Comparison of ENCODE assay signal across 1 cellular context in the genomic region with DNA sequence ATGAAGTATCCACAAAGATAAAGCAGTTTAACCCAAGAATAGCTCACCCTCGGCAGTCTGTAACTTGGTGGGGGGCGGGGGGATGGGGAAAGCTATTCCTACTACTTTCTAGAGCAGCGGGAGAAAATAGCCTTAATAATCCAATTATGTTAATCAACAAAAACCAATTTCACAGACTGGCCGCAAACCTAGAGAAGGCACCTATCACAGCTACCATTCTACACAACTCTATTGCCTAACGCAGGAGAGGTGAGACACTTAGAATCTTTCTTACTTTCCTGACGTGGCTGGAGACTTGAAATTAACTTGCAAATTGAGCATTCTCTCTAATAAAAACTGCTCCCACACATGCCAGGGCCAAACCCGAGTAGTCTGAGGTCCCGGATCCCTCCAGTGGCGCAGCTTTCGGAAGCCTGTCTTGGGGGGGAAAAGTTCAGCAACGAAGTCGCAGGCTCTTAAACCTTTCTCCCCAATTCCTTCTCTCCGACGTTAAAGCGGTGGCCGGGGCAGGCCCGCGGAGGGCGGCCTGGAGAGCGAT.
TF ChIP-seq lines count a peak whose summit lies in the region.

No MANE protein-coding gene starts in this region.

TF ChIP-seq in GM12878, 131 proteins besides CTCF, POLR2A, EP300 and RAD21:
- TF ChIP-seq GATAD2B (conservative IDR thresholded peaks at IDR 0.05; ENCODE audit: low read depth) (no peak), RFX5 (IDR thresholded peaks at IDR 0.05; ENCODE audit: low read depth, low read length) (no peak), ATF2 (IDR thresholded peaks at IDR 0.05; ENCODE audit: low read length) (no peak), POU2F2 (IDR thresholded peaks at IDR 0.05; ENCODE audit: borderline replicate concordance, low read depth, low read length) (no peak), JUND (IDR thresholded peaks at IDR 0.05; ENCODE audit: low read depth, low read length) (no peak), ZNF274 (IDR thresholded peaks at IDR 0.05; ENCODE audit: insufficient read depth, insufficient read length) (no peak), ZBED1 (IDR thresholded peaks at IDR 0.05; ENCODE audit: borderline replicate concordance) (no peak), NFIC (IDR thresholded peaks at IDR 0.05; ENCODE audit: low read depth, low read length) (no peak), CBX3 (IDR thresholded peaks at IDR 0.05; ENCODE audit: borderline replicate concordance, low read depth) (no peak), SIN3A (IDR thresholded peaks at IDR 0.05; ENCODE audit: low read depth, low read length) (no peak), RCOR1 (conservative IDR thresholded peaks at IDR 0.05; ENCODE audit: low read depth, low read length) (no peak), ELK1 (IDR thresholded peaks at IDR 0.05; ENCODE audit: low read depth, low read length) (no peak)
- TF ChIP-seq, protein P1, sequence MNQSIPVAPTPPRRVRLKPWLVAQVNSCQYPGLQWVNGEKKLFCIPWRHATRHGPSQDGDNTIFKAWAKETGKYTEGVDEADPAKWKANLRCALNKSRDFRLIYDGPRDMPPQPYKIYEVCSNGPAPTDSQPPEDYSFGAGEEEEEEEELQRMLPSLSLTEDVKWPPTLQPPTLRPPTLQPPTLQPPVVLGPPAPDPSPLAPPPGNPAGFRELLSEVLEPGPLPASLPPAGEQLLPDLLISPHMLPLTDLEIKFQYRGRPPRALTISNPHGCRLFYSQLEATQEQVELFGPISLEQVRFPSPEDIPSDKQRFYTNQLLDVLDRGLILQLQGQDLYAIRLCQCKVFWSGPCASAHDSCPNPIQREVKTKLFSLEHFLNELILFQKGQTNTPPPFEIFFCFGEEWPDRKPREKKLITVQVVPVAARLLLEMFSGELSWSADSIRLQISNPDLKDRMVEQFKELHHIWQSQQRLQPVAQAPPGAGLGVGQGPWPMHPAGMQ (IDR thresholded peaks at IDR 0.05; ENCODE audit: borderline replicate concordance): no peak
- TF ChIP-seq, protein P2, sequence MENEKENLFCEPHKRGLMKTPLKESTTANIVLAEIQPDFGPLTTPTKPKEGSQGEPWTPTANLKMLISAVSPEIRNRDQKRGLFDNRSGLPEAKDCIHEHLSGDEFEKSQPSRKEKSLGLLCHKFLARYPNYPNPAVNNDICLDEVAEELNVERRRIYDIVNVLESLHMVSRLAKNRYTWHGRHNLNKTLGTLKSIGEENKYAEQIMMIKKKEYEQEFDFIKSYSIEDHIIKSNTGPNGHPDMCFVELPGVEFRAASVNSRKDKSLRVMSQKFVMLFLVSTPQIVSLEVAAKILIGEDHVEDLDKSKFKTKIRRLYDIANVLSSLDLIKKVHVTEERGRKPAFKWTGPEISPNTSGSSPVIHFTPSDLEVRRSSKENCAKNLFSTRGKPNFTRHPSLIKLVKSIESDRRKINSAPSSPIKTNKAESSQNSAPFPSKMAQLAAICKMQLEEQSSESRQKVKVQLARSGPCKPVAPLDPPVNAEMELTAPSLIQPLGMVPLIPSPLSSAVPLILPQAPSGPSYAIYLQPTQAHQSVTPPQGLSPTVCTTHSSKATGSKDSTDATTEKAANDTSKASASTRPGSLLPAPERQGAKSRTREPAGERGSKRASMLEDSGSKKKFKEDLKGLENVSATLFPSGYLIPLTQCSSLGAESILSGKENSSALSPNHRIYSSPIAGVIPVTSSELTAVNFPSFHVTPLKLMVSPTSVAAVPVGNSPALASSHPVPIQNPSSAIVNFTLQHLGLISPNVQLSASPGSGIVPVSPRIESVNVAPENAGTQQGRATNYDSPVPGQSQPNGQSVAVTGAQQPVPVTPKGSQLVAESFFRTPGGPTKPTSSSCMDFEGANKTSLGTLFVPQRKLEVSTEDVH (IDR thresholded peaks at IDR 0.05; ENCODE audit: low read depth, partially characterized antibody): no peak
